Comparison of ENCODE assay signal across 24 cellular contexts in genomic region chr15:66430627-66431026, GRCh38.
"Had no signal": no experiment of that assay in that cellular context is flagged by ENCODE, and none has a peak within 500 bp of the region (broad histone marks: within the 10 kb centered on the region; RNA-seq: fewer than 3 reads in every experiment).

No MANE protein-coding gene starts in this region.

- H3K27me3 Mint-ChIP-seq: activated B cell treated with CpG ODN at 0.5 μM for 24 hours; activated CD4-positive, alpha-beta T cell treated with anti-CD3 and anti-CD28 coated beads for 36 hours; brain; stimulated activated naive B cell treated with anti-CD40 and anti-IgM and Interleukin-4, amounts not matched to agents 10 μg/mL and 1 μg/mL and 100 μg/mL, for 72 hours had no signal

- H3K9me3 ChIP-seq: mucosa of descending colon, testis, vagina had no signal

- H3K27ac Mint-ChIP-seq: activated B cell treated with CpG ODN at 0.5 μM for 24 hours; activated CD4-positive, alpha-beta T cell treated with anti-CD3 and anti-CD28 coated beads for 36 hours; activated T-cell treated with anti-CD3 and anti-CD28 coated beads, Interleukin-2, amount 50 U/mL, for 72 hours; neural progenitor cell had no signal

- H3K9me3 Mint-ChIP-seq: activated B cell treated with CpG ODN at 0.5 μM for 24 hours; activated T-cell treated with anti-CD3 and anti-CD28 coated beads, Interleukin-2, amount 50 U/mL, for 72 hours; brain; neural progenitor cell; stimulated activated naive B cell treated with anti-CD40 and anti-IgM and Interleukin-4, amounts not matched to agents 10 μg/mL and 1 μg/mL and 100 μg/mL, for 72 hours had no signal

- H3K36me3 ChIP-seq: neural progenitor cell, vagina had no signal

- ATAC-seq: activated CD4-positive, alpha-beta T cell treated with anti-CD3 and anti-CD28 coated beads for 36 hours; activated T-cell treated with anti-CD3 and anti-CD28 coated beads, Interleukin-2, amount 50 U/mL, for 72 hours; foreskin keratinocyte; left colon; mucosa of descending colon; sciatic nerve; stimulated activated naive B cell treated with anti-CD40 and anti-IgM and Interleukin-4, amounts not matched to agents 10 μg/mL and 1 μg/mL and 100 μg/mL, for 72 hours had no signal

- H3K4me1 ChIP-seq: foreskin keratinocyte, testis, vagina had no signal

- H3K9ac ChIP-seq: neural progenitor cell had no signal

- H3K27me3 ChIP-seq: foreskin keratinocyte, neural progenitor cell, testis, vagina had no signal

- DNase-seq: activated B cell treated with CpG ODN at 0.5 μM for 24 hours; activated CD4-positive, alpha-beta T cell treated with anti-CD3 and anti-CD28 coated beads for 36 hours; activated CD4-positive, alpha-beta T cell treated with anti-CD3 and anti-CD28 coated beads, Interleukin-2, amount 50 U/mL, for 48 hours; activated effector memory CD4-positive, alpha-beta T cell treated with Interleukin-2 at 50 U/mL for 16 hours; activated naive CD4-positive, alpha-beta T cell treated with anti-CD3 and anti-CD28 coated beads, Interleukin-2, amount 50 U/mL, for 16 hours; activated T-cell treated with anti-CD3 and anti-CD28 coated beads, Interleukin-2, amount 50 U/mL, for 72 hours; aorta; dermis blood vessel endothelial cell; effector CD8-positive, alpha-beta T cell; foreskin keratinocyte; left colon; mesendoderm; mucosa of descending colon; small intestine; stimulated activated CD4-positive, alpha-beta T cell treated with anti-CD3 and anti-CD28 coated beads, Interleukin-2, amount 100 ng/mL, for 24 hours; stimulated activated naive B cell treated with anti-CD40 and anti-IgM and Interleukin-4, amounts not matched to agents 10 μg/mL and 1 μg/mL and 100 μg/mL, for 72 hours; T-helper 9 cell; testis; trophoblast cell had no signal

- H3K4me3 ChIP-seq: mucosa of descending colon, neural progenitor cell, testis, vagina had no signal

- H2AFZ ChIP-seq: neural progenitor cell had no signal

- H3K4me3 Mint-ChIP-seq: activated B cell treated with CpG ODN at 0.5 μM for 24 hours; activated CD4-positive, alpha-beta T cell treated with anti-CD3 and anti-CD28 coated beads for 36 hours; activated T-cell treated with anti-CD3 and anti-CD28 coated beads, Interleukin-2, amount 50 U/mL, for 72 hours; brain; neural progenitor cell had no signal

- H3K4me2 ChIP-seq: neural progenitor cell had no signal

- H3K27ac ChIP-seq: foreskin keratinocyte, neural progenitor cell, testis, vagina had no signal

- FAIRE-seq: keratinocyte, small intestine had no signal
